Comparison of ENCODE assay signal across 16 cellular contexts in the genomic region with DNA sequence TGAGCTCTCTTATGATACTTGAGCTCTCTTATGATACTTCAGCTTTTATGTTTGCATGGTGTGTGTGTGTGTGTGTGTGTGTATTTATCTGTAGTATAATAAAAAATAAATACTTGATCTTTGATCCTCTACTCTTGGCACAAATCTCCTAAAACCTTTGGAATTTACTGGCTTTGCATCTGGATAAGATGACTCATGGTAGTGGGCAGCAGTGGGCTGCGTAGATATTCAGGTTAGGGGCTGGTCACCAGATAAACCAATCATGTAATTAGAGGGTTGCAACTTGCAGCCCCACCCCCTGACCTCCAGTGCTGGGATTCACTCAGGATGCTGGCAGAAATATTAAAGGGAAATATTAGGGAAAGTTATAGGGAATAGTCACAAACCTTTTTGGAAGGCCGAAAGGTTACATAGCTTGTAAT.
DNase-seq lines count a peak whose midpoint lies in the region; ATAC-seq, FAIRE-seq and TF ChIP-seq lines count a peak whose summit lies in the region.
"Had no signal": no experiment of that assay in that cellular context is flagged by ENCODE, and none has a peak within 500 bp of the region (broad histone marks: within the 10 kb centered on the region; RNA-seq: fewer than 3 reads in every experiment).

No MANE protein-coding gene starts in this region.

- no peak for ATAC-seq in GM21786 (IDR thresholded peaks at IDR 0.05; ENCODE audit: unreplicated experiment)
- ATAC-seq: foreskin keratinocyte, HCT116, Right ventricle myocardium inferior, upper lobe of right lung had no signal

- no peak overlapping the region for H3K4me3 ChIP-seq in uterus
- H3K4me3 ChIP-seq: upper lobe of right lung had no signal

- FAIRE-seq in GM12892 (lab: Jason Lieb, UNC), result no peak
- FAIRE-seq: TTC549 had no signal

- TF ChIP-seq POLR2A in uterus (IDR thresholded peaks at IDR 0.05) (no peak), GM12892 (IDR thresholded peaks at IDR 0.05; ENCODE audit: low read depth, low read length) (no peak)

- H3K36me3 ChIP-seq in uterus, result no peaks in the 10 kb centered on the region
- H3K36me3 ChIP-seq: upper lobe of right lung had no signal

- no peaks in the 10 kb centered on the region for H3K27me3 ChIP-seq in uterus
- H3K27me3 ChIP-seq: foreskin keratinocyte, upper lobe of right lung had no signal

- peak; percentile 47 for DNase-seq in NCI-H748 treated with DMSO at 0.1 percent for 48 hours (lab: John Stamatoyannopoulos, UW)
- DNase-seq in NCI-H748 (lab: John Stamatoyannopoulos, UW; ENCODE audit: unreplicated experiment), result no peak
- peak; percentile 67 to 84 for DNase-seq in SHP77 (lab: John Stamatoyannopoulos, UW)
- peak; percentile 10 for DNase-seq in iris pigment epithelial cell (ENCODE audit: low read depth)
- no peak for DNase-seq in uterus
- no peak for DNase-seq in NCI-H524 (lab: John Stamatoyannopoulos, UW)
- no peak for DNase-seq in GM12892 (ENCODE audit: insufficient read length)
- DNase-seq: foreskin keratinocyte; Karpas-422; NCI-H446; stimulated activated CD8-positive, alpha-beta memory T cell treated with anti-CD3 and anti-CD28 coated beads, Interleukin-4, amount 100 ng/mL, for 48 hours; upper lobe of right lung had no signal

- H3K9me3 ChIP-seq in uterus, result no peaks in the 10 kb centered on the region
- H3K9me3 ChIP-seq: upper lobe of right lung had no signal

- peaks cover 5 to 10% of the 10 kb centered on the region in 2 donors for H3K4me1 ChIP-seq in uterus
- H3K4me1 ChIP-seq: foreskin keratinocyte had no signal

- peak overlapping the region; percentile 13 to 30 for H3K27ac ChIP-seq in uterus
- H3K27ac ChIP-seq: foreskin keratinocyte, upper lobe of right lung had no signal

- no peak for TF ChIP-seq CTCF in uterus (IDR thresholded peaks at IDR 0.05)

- intact Hi-C loops in uterus (cut with DNase I; ENCODE audit: low total_unique reads), result no loop called here

Comparison
In these comparisons a context has a peak if more than half of its experiments do, and no peak if none do; other contexts are left out.
1. DNase-seq: peak in NCI-H748 treated with DMSO at 0.1 percent for 48 hours (single experiment), SHP77 (2 of 2) and iris pigment epithelial cell (single experiment); none in NCI-H748 (single experiment), uterus (0 of 2), NCI-H524 (0 of 2) and GM12892 (single experiment).